In genomic region chr5:87400305-87400899, GRCh38 we compare ENCODE assay signal across 8 cellular contexts. TPM values are rescaled to one million over a fixed set of nuclear protein-coding genes. Genes with fewer than 3 reads are reported as not detected.
DNase-seq lines count a peak whose midpoint lies in the region; ATAC-seq, FAIRE-seq and TF ChIP-seq lines count a peak whose summit lies in the region.

No MANE protein-coding gene starts in this region.

- no peaks in the 10 kb centered on the region for H3K27me3 ChIP-seq in lower lobe of right lung (ENCODE audit: low read depth)

- peak; percentile 18 for FAIRE-seq in GM18507 (lab: Jason Lieb, UNC)

- H3K9me3 ChIP-seq in lower lobe of right lung = peaks cover 5% of the 10 kb centered on the region

- peaks cover 87% of the 10 kb centered on the region for H3K36me3 ChIP-seq in lower lobe of right lung

- intact Hi-C loops in lower lobe of right lung (cut with DNase I) = no loop called here

- DNase-seq in AG10803 (ENCODE audit: low read depth) (peak; percentile 45), GM18507 (ENCODE audit: extremely low spot score, insufficient read length, low read depth) (no peak), NCI-H446 (lab: John Stamatoyannopoulos, UW) (peak; percentile 4 to 60), cardiac fibroblast (ENCODE audit: low read depth in 2 of 2) (peak; percentile 65 to 72), lower lobe of right lung (no peak), HK-2 (ENCODE audit: unreplicated experiment) (no peak), mucosa of gallbladder (ENCODE audit: low spot score) (no peak)

- H3K27ac ChIP-seq in lower lobe of right lung = no peak overlapping the region

- H3K4me3 ChIP-seq in AG10803 (ENCODE audit: low read length) (no peak overlapping the region), cardiac fibroblast (replicated peaks in 1 of 2; ENCODE audit: low read depth in 2 of 2, low read length in 2 of 2) (no peak overlapping the region), lower lobe of right lung (no peak overlapping the region)

- TF ChIP-seq CTCF in AG10803 (conservative IDR thresholded peaks at IDR 0.05; ENCODE audit: low read length) (peak; percentile 69), cardiac fibroblast (IDR thresholded peaks at IDR 0.05; ENCODE audit: low read depth, low read length) (peak; percentile 52), lower lobe of right lung (IDR thresholded peaks at IDR 0.05) (peak; percentile 60)

- ATAC-seq in HG03025 (IDR thresholded peaks at IDR 0.05; ENCODE audit: low FRiP score, unreplicated experiment) (peak; percentile 69), lower lobe of right lung (peak; percentile 79 to 82)

- peaks cover 21% of the 10 kb centered on the region for H3K4me1 ChIP-seq in lower lobe of right lung

RNA-seq across cellular contexts. Expression of gene CCNH, which starts 12.3 kb away (rescaled TPM):
- 53.7 TPM for total RNA-seq in lower lobe of right lung
- 35.8 TPM for total RNA-seq in mucosa of gallbladder

Comparison
In these comparisons a context has a peak if more than half of its experiments do, and no peak if none do; other contexts are left out.
1. DNase-seq: peak in AG10803 (single experiment), NCI-H446 (2 of 2) and cardiac fibroblast (2 of 2); none in GM18507 (single experiment), lower lobe of right lung (single experiment), HK-2 (single experiment) and mucosa of gallbladder (single experiment).
2. Peak in every context shown above with its lines, with median percentiles within 50 percentile points of each other: CTCF ChIP-seq.